1 cellular context compared by ENCODE assay signal in genomic region chr3:144127700-144128099, GRCh38.
TF ChIP-seq lines count a peak whose summit lies in the region.

No MANE protein-coding gene starts in this region.

TF ChIP-seq in WTC11, 78 proteins besides CTCF, POLR2A, EP300 and RAD21 (continued from another document):
- TF ChIP-seq JAZF1 (CRISPR knock-in tag; IDR thresholded peaks at IDR 0.05) (no peak), TEAD1 (CRISPR knock-in tag; IDR thresholded peaks at IDR 0.05) (no peak), ZNF532 (CRISPR knock-in tag; IDR thresholded peaks at IDR 0.05; ENCODE audit: borderline replicate concordance) (no peak), ZNF423 (CRISPR knock-in tag; IDR thresholded peaks at IDR 0.05) (no peak), TCF7 (CRISPR knock-in tag; IDR thresholded peaks at IDR 0.05; ENCODE audit: low read depth) (no peak)
- TF ChIP-seq, protein P1, sequence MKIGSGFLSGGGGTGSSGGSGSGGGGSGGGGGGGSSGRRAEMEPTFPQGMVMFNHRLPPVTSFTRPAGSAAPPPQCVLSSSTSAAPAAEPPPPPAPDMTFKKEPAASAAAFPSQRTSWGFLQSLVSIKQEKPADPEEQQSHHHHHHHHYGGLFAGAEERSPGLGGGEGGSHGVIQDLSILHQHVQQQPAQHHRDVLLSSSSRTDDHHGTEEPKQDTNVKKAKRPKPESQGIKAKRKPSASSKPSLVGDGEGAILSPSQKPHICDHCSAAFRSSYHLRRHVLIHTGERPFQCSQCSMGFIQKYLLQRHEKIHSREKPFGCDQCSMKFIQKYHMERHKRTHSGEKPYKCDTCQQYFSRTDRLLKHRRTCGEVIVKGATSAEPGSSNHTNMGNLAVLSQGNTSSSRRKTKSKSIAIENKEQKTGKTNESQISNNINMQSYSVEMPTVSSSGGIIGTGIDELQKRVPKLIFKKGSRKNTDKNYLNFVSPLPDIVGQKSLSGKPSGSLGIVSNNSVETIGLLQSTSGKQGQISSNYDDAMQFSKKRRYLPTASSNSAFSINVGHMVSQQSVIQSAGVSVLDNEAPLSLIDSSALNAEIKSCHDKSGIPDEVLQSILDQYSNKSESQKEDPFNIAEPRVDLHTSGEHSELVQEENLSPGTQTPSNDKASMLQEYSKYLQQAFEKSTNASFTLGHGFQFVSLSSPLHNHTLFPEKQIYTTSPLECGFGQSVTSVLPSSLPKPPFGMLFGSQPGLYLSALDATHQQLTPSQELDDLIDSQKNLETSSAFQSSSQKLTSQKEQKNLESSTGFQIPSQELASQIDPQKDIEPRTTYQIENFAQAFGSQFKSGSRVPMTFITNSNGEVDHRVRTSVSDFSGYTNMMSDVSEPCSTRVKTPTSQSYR (CRISPR knock-in tag; IDR thresholded peaks at IDR 0.05), result no peak
TF ChIP-seq in WTC11: peak in this region for 0.
